36 cellular contexts compared by ENCODE assay signal in genomic region chr3:187593347-187593850, GRCh38.
"Had no signal": no experiment of that assay in that cellular context is flagged by ENCODE, and none has a peak within 500 bp of the region (broad histone marks: within the 10 kb centered on the region; RNA-seq: fewer than 3 reads in every experiment).

No MANE protein-coding gene starts in this region.

- H3K4me3 ChIP-seq: cardiac muscle cell, Peyer's patch, SJSA1 had no signal

- H3K36me3 ChIP-seq: brain microvascular endothelial cell, cardiac muscle cell, Peyer's patch, SJSA1, WERI-Rb-1 had no signal

- DNase-seq: activated CD4-positive, alpha-beta memory T cell treated with anti-CD3 and anti-CD28 coated beads, Interleukin-2, amount 10 ng/mL, durations not matched to agents 7 days and 5 days; activated CD4-positive, alpha-beta T cell treated with anti-CD3 and anti-CD28 coated beads for 1 hour; activated CD4-positive, alpha-beta T cell treated with anti-CD3 and anti-CD28 coated beads for 48 hours; activated CD4-positive, CD25-positive, alpha-beta regulatory T cell; activated CD8-positive, alpha-beta memory T cell treated with anti-CD3 and anti-CD28 coated beads for 24 hours; activated CD8-positive, alpha-beta memory T cell treated with anti-CD3 and anti-CD28 coated beads, Interleukin-2, amount 10 ng/mL, durations not matched to agents 7 days and 5 days; activated CD8-positive, alpha-beta memory T cell treated with anti-CD3 and anti-CD28 coated beads, Interleukin-2, amount 50 U/mL, for 48 hours; activated effector memory CD4-positive, alpha-beta T cell treated with Interleukin-2 at 50 U/mL for 16 hours; activated naive CD4-positive, alpha-beta T cell treated with anti-CD3 and anti-CD28 coated beads, Interleukin-2, amount 10 ng/mL, durations not matched to agents 7 days and 5 days; activated naive CD8-positive, alpha-beta T cell treated with anti-CD3 and anti-CD28 coated beads, Interleukin-2, amount 50 U/mL, for 24 hours; activated T-cell treated with anti-CD3 and anti-CD28 coated beads, Interleukin-2, amount 50 U/mL, for 48 hours; anterior cingulate cortex; brain microvascular endothelial cell; Kasumi-1; KG1; NCI-H1092 treated with DMSO at 0.1 percent for 48 hours; NCI-H1417; NCI-H146; NCI-H187; NCI-H2029 treated with DMSO at 0.1 percent for 48 hours; NCI-H2107; NCI-H2171; NCI-H510A; NCI-H526; NCI-H748 treated with DMSO at 0.1 percent for 48 hours; NK-92 treated with Interleukin-12 subunit alpha and Interleukin-12 subunit beta, amount 100 ng/mL, for 24 hours; PC-3; Peyer's patch; RPMI8226; SHP77 treated with DMSO at 0.1 percent for 48 hours; SK-N-SH; T-cell; T-helper 17 cell; WERI-Rb-1 had no signal

- H3K4me1 ChIP-seq: Peyer's patch had no signal

- H3K27me3 ChIP-seq: brain microvascular endothelial cell, cardiac muscle cell, Peyer's patch, SJSA1 had no signal

- H3K9me3 ChIP-seq: Peyer's patch, SJSA1, SK-N-SH had no signal

- H3K27ac ChIP-seq: brain microvascular endothelial cell, cardiac muscle cell, Peyer's patch, SJSA1, WERI-Rb-1 had no signal
